In genomic region chr6:126252154-126252553, GRCh38 we compare ENCODE assay signal across 15 cellular contexts.
DNase-seq lines count a peak whose midpoint lies in the region; ATAC-seq and TF ChIP-seq lines count a peak whose summit lies in the region.
"Had no signal": no experiment of that assay in that cellular context is flagged by ENCODE, and none has a peak within 500 bp of the region (broad histone marks: within the 10 kb centered on the region; RNA-seq: fewer than 3 reads in every experiment).

No MANE protein-coding gene starts in this region.

- no peaks in the 10 kb centered on the region for H3K36me3 ChIP-seq in DOHH2 (ENCODE audit: control insufficient read depth, low read length)
- no peaks in the 10 kb centered on the region for H3K36me3 ChIP-seq in OCI-LY1 (ENCODE audit: insufficient read depth, low read length)
- H3K36me3 ChIP-seq in smooth muscle cell (ENCODE audit: low read depth), result no peaks in the 10 kb centered on the region
- H3K36me3 ChIP-seq in tibial artery, result no peaks in the 10 kb centered on the region
- H3K36me3 ChIP-seq: adrenal gland, ovary had no signal

- no peak overlapping the region for H3K9ac ChIP-seq in OCI-LY1 (ENCODE audit: low read length)
- no peak overlapping the region for H3K9ac ChIP-seq in smooth muscle cell (ENCODE audit: low read depth)

- no peak for DNase-seq in foreskin keratinocyte
- no peak for DNase-seq in cerebellar nuclear complex (lab: John Stamatoyannopoulos, UW)
- no peak for DNase-seq in NK-92 treated with Interleukin-12 subunit alpha and Interleukin-12 subunit beta, amount 100 ng/mL, for 24 hours (lab: John Stamatoyannopoulos, UW)
- DNase-seq in smooth muscle cell (lab: John Stamatoyannopoulos, UW; ENCODE audit: unreplicated experiment), result no peak
- no peak for DNase-seq in tibial artery
- DNase-seq: activated CD4-positive, alpha-beta T cell treated with anti-CD3 and anti-CD28 coated beads for 1 hour; activated effector memory CD4-positive, alpha-beta T cell treated with Interleukin-2 at 50 U/mL for 16 hours; adrenal gland; CD4-positive, alpha-beta memory T cell; NCI-H2081; ovary had no signal

- peak; percentile 50 for ATAC-seq in GM21576 (IDR thresholded peaks at IDR 0.05; ENCODE audit: unreplicated experiment)
- ATAC-seq in foreskin keratinocyte, result no peak
- ATAC-seq: sciatic nerve had no signal

- intact Hi-C loops in tibial artery (cut with DNase I; ENCODE audit: low total_unique reads), result no loop called here

- H3K9me3 ChIP-seq in DOHH2 (ENCODE audit: control insufficient read depth, insufficient read depth, low read length), result no peaks in the 10 kb centered on the region
- H3K9me3 ChIP-seq in OCI-LY1 (ENCODE audit: low read length), result no peaks in the 10 kb centered on the region
- H3K9me3 ChIP-seq in smooth muscle cell (replicated peaks; ENCODE audit: low read depth), result no peaks in the 10 kb centered on the region
- no peaks in the 10 kb centered on the region for H3K9me3 ChIP-seq in tibial artery
- H3K9me3 ChIP-seq: adrenal gland, ovary had no signal

- 79% methylated on average over 2 of the region's 2 CpGs for WGBS in smooth muscle cell (ENCODE audit: low lambda C conversion rate)

- H3K27me3 ChIP-seq in DOHH2 (ENCODE audit: control insufficient read depth, low read length), result no peaks in the 10 kb centered on the region
- H3K27me3 ChIP-seq in OCI-LY1 (ENCODE audit: insufficient read depth, low read length), result no peaks in the 10 kb centered on the region
- H3K27me3 ChIP-seq in foreskin keratinocyte, result peaks cover 3% of the 10 kb centered on the region
- H3K27me3 ChIP-seq in smooth muscle cell (ENCODE audit: low read depth), result no peaks in the 10 kb centered on the region
- H3K27me3 ChIP-seq in tibial artery, result no peaks in the 10 kb centered on the region
- H3K27me3 ChIP-seq: adrenal gland, ovary had no signal

- no peaks in the 10 kb centered on the region for H3K4me1 ChIP-seq in DOHH2 (ENCODE audit: control insufficient read depth, low read length)
- H3K4me1 ChIP-seq in OCI-LY1 (ENCODE audit: insufficient read depth, low read length, severe bottlenecking), result no peaks in the 10 kb centered on the region
- H3K4me1 ChIP-seq in foreskin keratinocyte, result no peaks in the 10 kb centered on the region
- no peaks in the 10 kb centered on the region for H3K4me1 ChIP-seq in smooth muscle cell (ENCODE audit: low read depth)
- no peaks in the 10 kb centered on the region for H3K4me1 ChIP-seq in tibial artery
- H3K4me1 ChIP-seq: adrenal gland had no signal

- H3F3A ChIP-seq in DOHH2 (ENCODE audit: control insufficient read depth, insufficient read depth) (no peaks in the 10 kb centered on the region), OCI-LY1 (ENCODE audit: insufficient read depth, low read length) (no peaks in the 10 kb centered on the region), smooth muscle cell (ENCODE audit: low read depth) (no peaks in the 10 kb centered on the region)

- H3K4me2 ChIP-seq in DOHH2 (ENCODE audit: low read length) (no peak overlapping the region), OCI-LY1 (ENCODE audit: low read length) (no peak overlapping the region), smooth muscle cell (no peak overlapping the region)

- no peak overlapping the region for H3K4me3 ChIP-seq in DOHH2 (ENCODE audit: low read length)
- H3K4me3 ChIP-seq in OCI-LY1 (ENCODE audit: low read depth, low read length, poor library complexity, severe bottlenecking), result no peak overlapping the region
- H3K4me3 ChIP-seq in smooth muscle cell, result no peak overlapping the region
- no peak overlapping the region for H3K4me3 ChIP-seq in tibial artery
- H3K4me3 ChIP-seq: adrenal gland, ovary had no signal

- no peaks in the 10 kb centered on the region for H3K9me2 ChIP-seq in DOHH2 (replicated peaks; ENCODE audit: control insufficient read depth, low read length)
- no peaks in the 10 kb centered on the region for H3K9me2 ChIP-seq in OCI-LY1 (ENCODE audit: low read depth, low read length)

- H4K20me1 ChIP-seq in DOHH2 (ENCODE audit: control insufficient read depth, insufficient read depth, low read depth, low read length), result no peaks in the 10 kb centered on the region
- H4K20me1 ChIP-seq in OCI-LY1 (ENCODE audit: insufficient read depth, low read length), result no peaks in the 10 kb centered on the region
- no peaks in the 10 kb centered on the region for H4K20me1 ChIP-seq in smooth muscle cell (ENCODE audit: low read depth)

- H3K27ac ChIP-seq in DOHH2 (ENCODE audit: low read depth, low read length), result no peak overlapping the region
- H3K27ac ChIP-seq in OCI-LY1 (ENCODE audit: low read depth, low read length, poor library complexity, severe bottlenecking), result no peak overlapping the region
- no peak overlapping the region for H3K27ac ChIP-seq in foreskin keratinocyte
- no peak overlapping the region for H3K27ac ChIP-seq in smooth muscle cell (ENCODE audit: low read depth)
- no peak overlapping the region for H3K27ac ChIP-seq in tibial artery
- H3K27ac ChIP-seq: adrenal gland, ovary had no signal

- no peak overlapping the region for H2AFZ ChIP-seq in OCI-LY1 (ENCODE audit: low read length)
- no peak overlapping the region for H2AFZ ChIP-seq in smooth muscle cell (ENCODE audit: low read depth)

- TF ChIP-seq CTCF in DOHH2 (IDR thresholded peaks at IDR 0.05; ENCODE audit: low read depth, low read length, poor library complexity, severe bottlenecking) (peak; percentile 10), OCI-LY1 (IDR thresholded peaks at IDR 0.05; ENCODE audit: low read length) (peak; percentile 17; the same call in 1 of the 2 replicates), foreskin keratinocyte (conservative IDR thresholded peaks at IDR 0.05) (peak; percentile 7), smooth muscle cell (IDR thresholded peaks at IDR 0.05; ENCODE audit: borderline replicate concordance, insufficient read depth, poor library complexity, severe bottlenecking) (no peak), tibial artery (IDR thresholded peaks at IDR 0.05) (no peak)

- no peaks in the 10 kb centered on the region for H3K79me2 ChIP-seq in DOHH2 (ENCODE audit: control insufficient read depth, low read length)
- H3K79me2 ChIP-seq in OCI-LY1 (ENCODE audit: insufficient read depth, low read length), result no peaks in the 10 kb centered on the region
- no peaks in the 10 kb centered on the region for H3K79me2 ChIP-seq in smooth muscle cell (ENCODE audit: low read depth)

Comparison
In these comparisons a context has a peak if more than half of its experiments do, and no peak if none do; other contexts are left out.
1. CTCF ChIP-seq: peak in DOHH2 (single experiment), OCI-LY1 (single experiment) and foreskin keratinocyte (single experiment); none in smooth muscle cell (single experiment) and tibial artery (0 of 2).